Comparison of ENCODE assay signal across 8 cellular contexts in genomic region chr4:15682340-15682725, GRCh38. TPM values are rescaled to one million over a fixed set of nuclear protein-coding genes. Genes with fewer than 3 reads are reported as not detected.
A peak's percentile ranks its signal among the peaks of the same experiment; 100 is the strongest.
DNase-seq lines count a peak whose midpoint lies in the region; ATAC-seq lines count a peak whose summit lies in the region.

No MANE protein-coding gene starts in this region.

- H3K9me3 Mint-ChIP-seq in activated CD4-positive, alpha-beta memory T cell treated with anti-CD3 and anti-CD28 coated beads for 36 hours: no peaks in the 10 kb centered on the region
- H3K9me3 Mint-ChIP-seq in stimulated activated naive B cell treated with anti-CD40 and anti-IgM and Interleukin-4, amounts not matched to agents 10 μg/mL and 1 μg/mL and 100 μg/mL, for 72 hours: peaks cover 0 to 2% of the 10 kb centered on the region in 2 donors

- no peaks in the 10 kb centered on the region for H3K9me3 ChIP-seq in iPS DF 6.9 (ENCODE audit: control insufficient read depth, insufficient read depth, low read length)

- H3K4me1 Mint-ChIP-seq in activated CD4-positive, alpha-beta memory T cell treated with anti-CD3 and anti-CD28 coated beads for 36 hours (ENCODE audit: low read depth): peaks cover 29% of the 10 kb centered on the region
- H3K4me1 Mint-ChIP-seq in stimulated activated naive B cell treated with anti-CD40 and anti-IgM and Interleukin-4, amounts not matched to agents 10 μg/mL and 1 μg/mL and 100 μg/mL, for 72 hours: peaks cover 14 to 39% of the 10 kb centered on the region in 2 donors

- DNase-seq in DMS 273 (lab: John Stamatoyannopoulos, UW; ENCODE audit: unreplicated experiment): peak; percentile 18
- DNase-seq in DMS 273 treated with DMSO at 0.1 percent for 48 hours (lab: John Stamatoyannopoulos, UW): no peak
- no peak for DNase-seq in activated CD4-positive, alpha-beta memory T cell treated with anti-CD3 and anti-CD28 coated beads for 36 hours
- no peak for DNase-seq in iPS DF 6.9 (ENCODE audit: low read depth, low spot score)
- no peak for DNase-seq in stimulated activated naive B cell treated with anti-CD40 and anti-IgM and Interleukin-4, amounts not matched to agents 10 μg/mL and 1 μg/mL and 100 μg/mL, for 72 hours
- DNase-seq in activated CD4-positive, CD25-positive, alpha-beta regulatory T cell (lab: John Stamatoyannopoulos, UW): no peak
- DNase-seq in NCI-H2107 treated with DMSO at 0.1 percent for 48 hours (lab: John Stamatoyannopoulos, UW; ENCODE audit: unreplicated experiment): no peak

- no peak for ATAC-seq in stimulated activated naive B cell treated with anti-CD40 and anti-IgM and Interleukin-4, amounts not matched to agents 10 μg/mL and 1 μg/mL and 100 μg/mL, for 72 hours (replicated peaks)
- ATAC-seq in GM18873 (IDR thresholded peaks at IDR 0.05; ENCODE audit: low FRiP score, unreplicated experiment): no peak

- H3K4me1 ChIP-seq in iPS DF 6.9 (ENCODE audit: control insufficient read depth, insufficient read depth, low read length): peaks cover 2% of the 10 kb centered on the region; the same call in 1 of the 2 replicates

- intact Hi-C loops in activated CD4-positive, alpha-beta memory T cell treated with anti-CD3 and anti-CD28 coated beads for 36 hours (cut with micrococcal nuclease): no loop called here

- POLR2A ChIA-PET in activated CD4-positive, alpha-beta memory T cell treated with anti-CD3 and anti-CD28 coated beads for 36 hours (lab: Charles Lee): interaction anchor here (0.6 to 1.9 kb wide), 4 partner anchors 20 to 67 kb away, joined by 3 to 12 read pairs (median 4); partner anchors contain the start of gene FBXL5

- no peaks in the 10 kb centered on the region for H3K27me3 ChIP-seq in iPS DF 6.9 (ENCODE audit: control insufficient read depth, insufficient read depth, low read length)

- no peak overlapping the region for H3K27ac ChIP-seq in iPS DF 6.9 (ENCODE audit: low read length)

- H3K4me3 ChIP-seq in iPS DF 6.9 (ENCODE audit: low read length): peak overlapping the region; percentile 85; the same call in 1 of the 2 replicates

- no CpG with 5 or more reads among the region's 2 CpGs for WGBS in iPS DF 6.9 (ENCODE audit: insufficient coverage, insufficient read length)

- no peaks in the 10 kb centered on the region for H3K27me3 Mint-ChIP-seq in activated CD4-positive, alpha-beta memory T cell treated with anti-CD3 and anti-CD28 coated beads for 36 hours
- no peaks in the 10 kb centered on the region for H3K27me3 Mint-ChIP-seq in stimulated activated naive B cell treated with anti-CD40 and anti-IgM and Interleukin-4, amounts not matched to agents 10 μg/mL and 1 μg/mL and 100 μg/mL, for 72 hours

- peak overlapping the region; percentile 99 for H3K4me3 Mint-ChIP-seq in activated CD4-positive, alpha-beta memory T cell treated with anti-CD3 and anti-CD28 coated beads for 36 hours
- peak overlapping the region; percentile 98 for H3K4me3 Mint-ChIP-seq in stimulated activated naive B cell treated with anti-CD40 and anti-IgM and Interleukin-4, amounts not matched to agents 10 μg/mL and 1 μg/mL and 100 μg/mL, for 72 hours

- CTCF ChIA-PET in activated CD4-positive, alpha-beta memory T cell treated with anti-CD3 and anti-CD28 coated beads for 36 hours (lab: Charles Lee): interaction anchor here (0.6 to 1.9 kb wide), 6 partner anchors 18 to 225 kb away, joined by 3 to 4 read pairs (median 3); partner anchors contain the start of gene FBXL5

- H3K27ac Mint-ChIP-seq in activated CD4-positive, alpha-beta memory T cell treated with anti-CD3 and anti-CD28 coated beads for 36 hours: peak overlapping the region; percentile 95
- H3K27ac Mint-ChIP-seq in stimulated activated naive B cell treated with anti-CD40 and anti-IgM and Interleukin-4, amounts not matched to agents 10 μg/mL and 1 μg/mL and 100 μg/mL, for 72 hours: peak overlapping the region; percentile 99

- no peaks in the 10 kb centered on the region; the same call in 1 of the 2 replicates for H3K36me3 ChIP-seq in iPS DF 6.9 (ENCODE audit: control insufficient read depth, insufficient read depth, low read length)

- H3K36me3 Mint-ChIP-seq in activated CD4-positive, alpha-beta memory T cell treated with anti-CD3 and anti-CD28 coated beads for 36 hours: peaks cover 27% of the 10 kb centered on the region
- H3K36me3 Mint-ChIP-seq in stimulated activated naive B cell treated with anti-CD40 and anti-IgM and Interleukin-4, amounts not matched to agents 10 μg/mL and 1 μg/mL and 100 μg/mL, for 72 hours: peaks cover 8 to 15% of the 10 kb centered on the region in 2 donors

RNA-seq across cellular contexts. Expression of gene FAM200B, which starts 0.7 kb away (rescaled TPM):
- total RNA-seq in activated CD4-positive, alpha-beta memory T cell treated with anti-CD3 and anti-CD28 coated beads for 36 hours: 1 to 10 TPM; 8.3 to 8.9 TPM

RNA-seq across cellular contexts. Expression of gene BST1, which starts 20.5 kb away (rescaled TPM):
- total RNA-seq in activated CD4-positive, alpha-beta memory T cell treated with anti-CD3 and anti-CD28 coated beads for 36 hours: under 1 TPM; 0.19 to 0.67 TPM

RNA-seq across cellular contexts. Expression of gene FBXL5, which starts 27.2 kb away (rescaled TPM):
- total RNA-seq in activated CD4-positive, alpha-beta memory T cell treated with anti-CD3 and anti-CD28 coated beads for 36 hours: 10 to 100 TPM; 26.5 to 30.4 TPM
